ENCODE assay signal across 8 cellular contexts in genomic region chr3:190585771-190586630, GRCh38.
DNase-seq lines count a peak whose midpoint lies in the region; ATAC-seq and TF ChIP-seq lines count a peak whose summit lies in the region.

No MANE protein-coding gene starts in this region.

- peak overlapping the region; percentile 78 to 98 (median 83) for H3K27ac Mint-ChIP-seq in CD4-positive, CD25-positive, alpha-beta regulatory T cell
- no peak overlapping the region for H3K27ac Mint-ChIP-seq in glutamatergic neuron (ENCODE audit: unreplicated experiment)

- H3K27me3 Mint-ChIP-seq in CD4-positive, CD25-positive, alpha-beta regulatory T cell: no peaks in the 10 kb centered on the region
- no peaks in the 10 kb centered on the region for H3K27me3 Mint-ChIP-seq in glutamatergic neuron (ENCODE audit: unreplicated experiment)

- H3K9me3 Mint-ChIP-seq in CD4-positive, CD25-positive, alpha-beta regulatory T cell: peaks cover 0 to 2% (median 0%) of the 10 kb centered on the region in 7 donors
- H3K9me3 Mint-ChIP-seq in glutamatergic neuron (ENCODE audit: unreplicated experiment): no peaks in the 10 kb centered on the region

- peak overlapping the region; percentile 83 for H3K4me3 ChIP-seq in CD4-positive, CD25-positive, alpha-beta regulatory T cell (ENCODE audit: low read depth, low read length)
- H3K4me3 ChIP-seq in astrocyte of the spinal cord (ENCODE audit: low read depth, low read length) (no peak overlapping the region), mucosa of descending colon (no peak overlapping the region)

- peak; percentile 40 to 58 for ATAC-seq in CD4-positive, CD25-positive, alpha-beta regulatory T cell (ENCODE audit: low read depth in 2 of 2)
- ATAC-seq in HG02840 (IDR thresholded peaks at IDR 0.05; ENCODE audit: low FRiP score, unreplicated experiment) (peak; percentile 23), mucosa of descending colon (peak; percentile 72), GM21723 (IDR thresholded peaks at IDR 0.05; ENCODE audit: unreplicated experiment) (no peak)

- H3K4me1 Mint-ChIP-seq in CD4-positive, CD25-positive, alpha-beta regulatory T cell: peaks cover 26 to 38% (median 32%) of the 10 kb centered on the region in 4 donors
- no peaks in the 10 kb centered on the region for H3K4me1 Mint-ChIP-seq in glutamatergic neuron (ENCODE audit: low read depth, unreplicated experiment)

- DNase-seq in CD4-positive, CD25-positive, alpha-beta regulatory T cell: peak; percentile 3 to 85 (median 34)
- peak; percentile 94 for DNase-seq in RPMI7951 (ENCODE audit: low read depth)
- peak; percentile 86 for DNase-seq in astrocyte of the spinal cord (ENCODE audit: low read depth, low spot score)
- no peak for DNase-seq in mucosa of descending colon
- no peak for DNase-seq in glutamatergic neuron
- DNase-seq in NCI-H2171 treated with DMSO at 0.1 percent for 48 hours (lab: John Stamatoyannopoulos, UW): no peak

- H3K4me1 ChIP-seq in CD4-positive, CD25-positive, alpha-beta regulatory T cell (ENCODE audit: control insufficient read depth, insufficient read depth, low read length, poor library complexity, severe bottlenecking): peaks cover 24% of the 10 kb centered on the region
- no peaks in the 10 kb centered on the region for H3K4me1 ChIP-seq in mucosa of descending colon (ENCODE audit: low read depth)

- H3K27me3 ChIP-seq in CD4-positive, CD25-positive, alpha-beta regulatory T cell (ENCODE audit: control insufficient read depth, insufficient read depth, low read length): no peaks in the 10 kb centered on the region

- H3K36me3 Mint-ChIP-seq in CD4-positive, CD25-positive, alpha-beta regulatory T cell: no peaks in the 10 kb centered on the region
- H3K36me3 Mint-ChIP-seq in glutamatergic neuron (ENCODE audit: unreplicated experiment): no peaks in the 10 kb centered on the region

- H3K9me3 ChIP-seq in CD4-positive, CD25-positive, alpha-beta regulatory T cell (ENCODE audit: control insufficient read depth in 2 of 2, low read length in 2 of 2): no peaks in the 10 kb centered on the region
- H3K9me3 ChIP-seq in mucosa of descending colon: no peaks in the 10 kb centered on the region

- intact Hi-C loops in mucosa of descending colon (cut with DNase I, micrococcal nuclease): no loop called here

- no peaks in the 10 kb centered on the region for H3K36me3 ChIP-seq in CD4-positive, CD25-positive, alpha-beta regulatory T cell (ENCODE audit: control insufficient read depth, insufficient read depth, low read length)
- no peaks in the 10 kb centered on the region for H3K36me3 ChIP-seq in mucosa of descending colon (ENCODE audit: low read depth)

- TF ChIP-seq CTCF in astrocyte of the spinal cord (IDR thresholded peaks at IDR 0.05; ENCODE audit: low read depth, low read length): no peak
- no peak for TF ChIP-seq CTCF in mucosa of descending colon (IDR thresholded peaks at IDR 0.05)
- no peak for TF ChIP-seq CTCF in glutamatergic neuron (IDR thresholded peaks at IDR 0.05; ENCODE audit: partially characterized antibody, unreplicated experiment)

- H3K27ac ChIP-seq in CD4-positive, CD25-positive, alpha-beta regulatory T cell (ENCODE audit: insufficient read depth, low read length, poor library complexity, severe bottlenecking): peak overlapping the region; percentile 77

- peak overlapping the region; percentile 47 to 83 (median 64) for H3K4me3 Mint-ChIP-seq in CD4-positive, CD25-positive, alpha-beta regulatory T cell
- no peak overlapping the region for H3K4me3 Mint-ChIP-seq in glutamatergic neuron (ENCODE audit: unreplicated experiment)

- in situ Hi-C loops in astrocyte of the spinal cord (cut with HindIII; ENCODE audit: low sequenced_read_pairs): no loop called here

Comparison
In these comparisons a context has a peak if more than half of its experiments do, and no peak if none do; other contexts are left out.
1. DNase-seq: peak in CD4-positive, CD25-positive, alpha-beta regulatory T cell (3 of 3), RPMI7951 (single experiment) and astrocyte of the spinal cord (single experiment); none in mucosa of descending colon (0 of 3), glutamatergic neuron (single experiment) and NCI-H2171 treated with DMSO at 0.1 percent for 48 hours (single experiment).